In the genomic region with DNA sequence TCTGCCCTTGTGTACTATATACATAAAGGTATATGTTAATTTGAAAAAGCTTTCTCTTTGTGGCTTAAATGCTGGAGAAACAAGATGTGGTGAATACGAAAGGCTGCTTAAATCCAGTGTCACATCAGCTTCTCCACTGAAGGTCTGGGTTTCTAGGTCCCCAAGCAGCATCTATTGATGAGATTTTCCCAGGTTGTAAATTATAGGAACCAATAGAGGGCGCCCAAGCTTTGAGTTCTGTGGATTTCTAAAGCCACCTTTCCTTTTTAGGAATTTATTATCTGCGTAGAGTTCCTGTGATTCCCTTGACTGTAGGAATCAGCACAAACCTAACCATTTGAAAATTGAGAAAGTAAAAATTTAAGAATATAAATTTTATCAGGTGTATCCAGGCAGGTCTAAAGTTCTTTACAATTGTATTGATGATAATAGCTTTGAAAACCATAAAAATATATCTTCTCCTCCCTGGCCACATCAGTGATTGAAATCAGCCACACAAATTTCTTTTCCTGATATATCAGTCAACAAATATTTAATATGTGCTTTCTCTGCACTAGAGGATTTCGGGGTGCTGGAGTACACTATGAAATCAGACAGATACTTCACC, we compare ENCODE assay signal across 9 cellular contexts.
DNase-seq lines count a peak whose midpoint lies in the region; ATAC-seq and TF ChIP-seq lines count a peak whose summit lies in the region.
"Had no signal": no experiment of that assay in that cellular context is flagged by ENCODE, and none has a peak within 500 bp of the region (broad histone marks: within the 10 kb centered on the region; RNA-seq: fewer than 3 reads in every experiment).

No MANE protein-coding gene starts in this region.

- ATAC-seq in WTC11 = peak; percentile 74
- ATAC-seq in activated T-helper 17 cell treated with anti-CD3 and anti-CD28 coated beads, Interleukin-2, amount 50 U/mL, for 72 hours (replicated peaks) = no peak
- no peak for ATAC-seq in HG02938 (IDR thresholded peaks at IDR 0.05; ENCODE audit: unreplicated experiment)

- H3K4me3 Mint-ChIP-seq in WTC11 = no peak overlapping the region
- no peak overlapping the region for H3K4me3 Mint-ChIP-seq in activated T-helper 17 cell treated with anti-CD3 and anti-CD28 coated beads, Interleukin-2, amount 50 U/mL, for 72 hours
- H3K4me3 Mint-ChIP-seq: T-helper 1 cell treated with Interleukin-12 subunit alpha and Interleukin-12 subunit beta and Interleukin-4 antibody, amounts not matched to agents 30 μg/mL and 1 μg/mL, for 36 hours had no signal

- peak; percentile 39 for TF ChIP-seq CTCF in WTC11 (IDR thresholded peaks at IDR 0.05)

- POLR2A ChIA-PET in WTC11 (lab: Charles Lee) = interaction anchor here (0.6 kb wide), 1 partner anchor 99 kb away, joined by 3 read pairs; no protein-coding TSS in a partner anchor

- no peaks in the 10 kb centered on the region for H3K27me3 Mint-ChIP-seq in WTC11 (ENCODE audit: low read depth)
- peaks cover 3% of the 10 kb centered on the region for H3K27me3 Mint-ChIP-seq in activated T-helper 17 cell treated with anti-CD3 and anti-CD28 coated beads, Interleukin-2, amount 50 U/mL, for 72 hours

- H3K27ac ChIP-seq in layer of hippocampus (ENCODE audit: low read depth, low read length) = peak overlapping the region; percentile 62

- H3K4me1 Mint-ChIP-seq in WTC11 = no peaks in the 10 kb centered on the region
- H3K4me1 Mint-ChIP-seq in activated T-helper 17 cell treated with anti-CD3 and anti-CD28 coated beads, Interleukin-2, amount 50 U/mL, for 72 hours = no peaks in the 10 kb centered on the region

- CTCF ChIA-PET in WTC11 (lab: Charles Lee) = interaction anchor here (0.6 to 1.8 kb wide), 28 partner anchors 9 to 698 kb away, joined by 3 to 25 read pairs (median 5); a partner anchor contains a TSS

- no peaks in the 10 kb centered on the region for H3K9me3 Mint-ChIP-seq in WTC11
- no peaks in the 10 kb centered on the region for H3K9me3 Mint-ChIP-seq in activated T-helper 17 cell treated with anti-CD3 and anti-CD28 coated beads, Interleukin-2, amount 50 U/mL, for 72 hours
- H3K9me3 Mint-ChIP-seq: T-helper 1 cell treated with Interleukin-12 subunit alpha and Interleukin-12 subunit beta and Interleukin-4 antibody, amounts not matched to agents 30 μg/mL and 1 μg/mL, for 36 hours had no signal

- DNase-seq in DMS53 treated with DMSO at 0.1 percent for 48 hours (lab: John Stamatoyannopoulos, UW; ENCODE audit: unreplicated experiment) (peak; percentile 10), HT1080 (ENCODE audit: low read depth) (peak; percentile 34), WTC11 (ENCODE audit: low spot score) (no peak)
- DNase-seq in stimulated activated CD4-positive, alpha-beta T cell treated with anti-CD3 and anti-CD28 coated beads, Interleukin-12 subunit alpha, Interleukin-12 subunit beta, amount 100 ng/mL, for 4 hours = no peak
- no peak for DNase-seq in activated CD4-positive, alpha-beta T cell treated with anti-CD3 and anti-CD28 coated beads, Interleukin-2, amount 50 U/mL, for 48 hours

- H3K36me3 Mint-ChIP-seq in WTC11 = no peaks in the 10 kb centered on the region
- no peaks in the 10 kb centered on the region for H3K36me3 Mint-ChIP-seq in activated T-helper 17 cell treated with anti-CD3 and anti-CD28 coated beads, Interleukin-2, amount 50 U/mL, for 72 hours (ENCODE audit: low read depth)

- no peak overlapping the region for H3K27ac Mint-ChIP-seq in WTC11
- H3K27ac Mint-ChIP-seq in activated T-helper 17 cell treated with anti-CD3 and anti-CD28 coated beads, Interleukin-2, amount 50 U/mL, for 72 hours = no peak overlapping the region
- H3K27ac Mint-ChIP-seq: T-helper 1 cell treated with Interleukin-12 subunit alpha and Interleukin-12 subunit beta and Interleukin-4 antibody, amounts not matched to agents 30 μg/mL and 1 μg/mL, for 36 hours had no signal

- H3K27me3 ChIP-seq in layer of hippocampus (ENCODE audit: control insufficient read depth, insufficient read depth, low read length) = no peaks in the 10 kb centered on the region

TF ChIP-seq in WTC11, 78 proteins besides CTCF, POLR2A, EP300 and RAD21:
- TF ChIP-seq, protein P1, sequence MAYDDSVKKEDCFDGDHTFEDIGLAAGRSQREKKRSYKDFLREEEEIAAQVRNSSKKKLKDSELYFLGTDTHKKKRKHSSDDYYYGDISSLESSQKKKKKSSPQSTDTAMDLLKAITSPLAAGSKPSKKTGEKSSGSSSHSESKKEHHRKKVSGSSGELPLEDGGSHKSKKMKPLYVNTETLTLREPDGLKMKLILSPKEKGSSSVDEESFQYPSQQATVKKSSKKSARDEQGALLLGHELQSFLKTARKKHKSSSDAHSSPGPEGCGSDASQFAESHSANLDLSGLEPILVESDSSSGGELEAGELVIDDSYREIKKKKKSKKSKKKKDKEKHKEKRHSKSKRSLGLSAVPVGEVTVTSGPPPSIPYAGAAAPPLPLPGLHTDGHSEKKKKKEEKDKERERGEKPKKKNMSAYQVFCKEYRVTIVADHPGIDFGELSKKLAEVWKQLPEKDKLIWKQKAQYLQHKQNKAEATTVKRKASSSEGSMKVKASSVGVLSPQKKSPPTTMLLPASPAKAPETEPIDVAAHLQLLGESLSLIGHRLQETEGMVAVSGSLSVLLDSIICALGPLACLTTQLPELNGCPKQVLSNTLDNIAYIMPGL (CRISPR knock-in tag; IDR thresholded peaks at IDR 0.05) = no peak

Comparison
In these comparisons a context has a peak if more than half of its experiments do, and no peak if none do; other contexts are left out.
1. DNase-seq: peak in DMS53 treated with DMSO at 0.1 percent for 48 hours (single experiment) and HT1080 (single experiment); none in WTC11 (single experiment), stimulated activated CD4-positive, alpha-beta T cell treated with anti-CD3 and anti-CD28 coated beads, Interleukin-12 subunit alpha, Interleukin-12 subunit beta, amount 100 ng/mL, for 4 hours (single experiment) and activated CD4-positive, alpha-beta T cell treated with anti-CD3 and anti-CD28 coated beads, Interleukin-2, amount 50 U/mL, for 48 hours (0 of 2).